ENCODE assay signal across 27 cellular contexts in genomic region chr1:62025154-62025553, GRCh38.
"Had no signal": no experiment of that assay in that cellular context is flagged by ENCODE, and none has a peak within 500 bp of the region (broad histone marks: within the 10 kb centered on the region; RNA-seq: fewer than 3 reads in every experiment).

No MANE protein-coding gene starts in this region.

- DNase-seq: activated CD4-positive, alpha-beta memory T cell treated with anti-CD3 and anti-CD28 coated beads, Interleukin-2, amount 10 ng/mL, durations not matched to agents 7 days and 5 days; activated CD4-positive, alpha-beta T cell treated with anti-CD3 and anti-CD28 coated beads, Interleukin-2, amount 10 ng/mL, durations not matched to agents 7 days and 5 days; activated CD4-positive, CD25-positive, alpha-beta regulatory T cell; activated gamma-delta T cell; activated naive CD4-positive, alpha-beta T cell treated with anti-CD3 and anti-CD28 coated beads for 36 hours; activated T-cell treated with anti-CD3 and anti-CD28 coated beads for 4 hours; activated T-cell treated with anti-CD3 and anti-CD28 coated beads, Interleukin-2, amount 50 U/mL, for 48 hours; amygdala; brain microvascular endothelial cell; Kasumi-1; KBM-7; NCI-H1105 treated with DMSO at 0.1 percent for 48 hours; NCI-H1436 treated with DMSO at 0.1 percent for 48 hours; NCI-H187; NCI-H2171; NCI-H2227 treated with DMSO at 0.1 percent for 48 hours; NCI-H524 treated with DMSO at 0.1 percent for 48 hours; NCI-H748 treated with DMSO at 0.1 percent for 48 hours; OCI-M1; RPMI8226; T-helper 17 cell; T-helper 9 cell had no signal

- ATAC-seq: activated T-helper 17 cell treated with anti-CD3 and anti-CD28 coated beads, Interleukin-2, amount 50 U/mL, for 72 hours; Panc1; T-helper 17 cell had no signal

- H3K9me3 Mint-ChIP-seq: activated naive CD4-positive, alpha-beta T cell treated with anti-CD3 and anti-CD28 coated beads for 36 hours had no signal

- H3K4me3 ChIP-seq: cardiac muscle cell, SJCRH30 had no signal

- H3K27ac Mint-ChIP-seq: activated CD4-positive, alpha-beta memory T cell treated with anti-CD3 and anti-CD28 coated beads, Interleukin-2, amount 10 ng/mL, durations not matched to agents 7 days and 5 days; activated CD4-positive, alpha-beta T cell treated with anti-CD3 and anti-CD28 coated beads, Interleukin-2, amount 10 ng/mL, durations not matched to agents 7 days and 5 days; activated naive CD4-positive, alpha-beta T cell treated with anti-CD3 and anti-CD28 coated beads for 36 hours; activated naive CD8-positive, alpha-beta T cell; activated T-helper 17 cell treated with anti-CD3 and anti-CD28 coated beads, Interleukin-2, amount 50 U/mL, for 72 hours; T-helper 17 cell had no signal

- H3K36me3 ChIP-seq: brain microvascular endothelial cell, cardiac muscle cell, SJCRH30 had no signal

- H3K27me3 ChIP-seq: brain microvascular endothelial cell, cardiac muscle cell, SJCRH30 had no signal

- H3K27me3 Mint-ChIP-seq: activated CD4-positive, alpha-beta memory T cell treated with anti-CD3 and anti-CD28 coated beads, Interleukin-2, amount 10 ng/mL, durations not matched to agents 7 days and 5 days; activated CD4-positive, alpha-beta T cell treated with anti-CD3 and anti-CD28 coated beads, Interleukin-2, amount 10 ng/mL, durations not matched to agents 7 days and 5 days; activated naive CD8-positive, alpha-beta T cell; activated T-helper 17 cell treated with anti-CD3 and anti-CD28 coated beads, Interleukin-2, amount 50 U/mL, for 72 hours; T-helper 17 cell had no signal

- H3K27ac ChIP-seq: brain microvascular endothelial cell, cardiac muscle cell, SJCRH30 had no signal

- H3K4me3 Mint-ChIP-seq: activated CD4-positive, alpha-beta memory T cell treated with anti-CD3 and anti-CD28 coated beads, Interleukin-2, amount 10 ng/mL, durations not matched to agents 7 days and 5 days; activated CD4-positive, alpha-beta T cell treated with anti-CD3 and anti-CD28 coated beads, Interleukin-2, amount 10 ng/mL, durations not matched to agents 7 days and 5 days; activated naive CD4-positive, alpha-beta T cell treated with anti-CD3 and anti-CD28 coated beads for 36 hours; activated naive CD8-positive, alpha-beta T cell; activated T-helper 17 cell treated with anti-CD3 and anti-CD28 coated beads, Interleukin-2, amount 50 U/mL, for 72 hours; T-helper 17 cell had no signal

- H3K4me1 Mint-ChIP-seq: activated CD4-positive, alpha-beta memory T cell treated with anti-CD3 and anti-CD28 coated beads, Interleukin-2, amount 10 ng/mL, durations not matched to agents 7 days and 5 days; activated CD4-positive, alpha-beta T cell treated with anti-CD3 and anti-CD28 coated beads, Interleukin-2, amount 10 ng/mL, durations not matched to agents 7 days and 5 days had no signal
